In the genomic region with DNA sequence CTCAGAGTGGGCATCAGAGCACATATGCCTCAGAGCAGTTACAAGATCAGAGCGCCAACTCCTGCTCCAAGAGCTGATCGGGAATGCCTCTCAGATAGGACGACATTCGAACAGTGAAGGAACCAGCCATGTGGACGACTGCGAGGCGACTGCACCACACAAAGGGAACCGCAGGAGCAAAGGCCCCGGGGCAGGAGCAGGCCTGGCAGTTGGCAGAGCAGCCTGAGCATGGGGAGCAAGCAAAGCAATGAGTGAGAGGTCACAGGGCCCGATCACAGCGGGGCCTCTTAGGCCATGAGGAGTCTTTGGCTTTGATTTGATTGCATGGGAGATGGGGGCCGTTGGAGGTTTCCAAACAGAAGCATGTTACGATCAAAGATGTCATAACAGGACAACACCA, we compare ENCODE assay signal across 16 cellular contexts.
DNase-seq lines count a peak whose midpoint lies in the region; ATAC-seq and TF ChIP-seq lines count a peak whose summit lies in the region.
"Had no signal": no experiment of that assay in that cellular context is flagged by ENCODE, and none has a peak within 500 bp of the region (broad histone marks: within the 10 kb centered on the region; RNA-seq: fewer than 3 reads in every experiment).

No MANE protein-coding gene starts in this region.

- H3K4ac ChIP-seq in H9 (ENCODE audit: low read depth, low read length): no peak overlapping the region

- H3K23ac ChIP-seq in H9 (ENCODE audit: insufficient read length, low read depth, low read length): no peak overlapping the region

- peaks cover 70% of the 10 kb centered on the region for H3K4me1 ChIP-seq in CD4-positive, CD25-positive, alpha-beta regulatory T cell (ENCODE audit: control insufficient read depth, insufficient read depth, low read length, poor library complexity, severe bottlenecking)
- H3K4me1 ChIP-seq in H9 (ENCODE audit: insufficient read depth, low read length) (no peaks in the 10 kb centered on the region), spleen (peaks cover 40 to 100% (median 75%) of the 10 kb centered on the region in 6 donors)
- H3K4me1 ChIP-seq: uterus had no signal

- H3K36me3 Mint-ChIP-seq in CD4-positive, CD25-positive, alpha-beta regulatory T cell: peaks cover 76% of the 10 kb centered on the region
- peaks cover 0 to 3% (median 0%) of the 10 kb centered on the region in 3 experiments; a peak in 1 of 7 replicates for H3K36me3 Mint-ChIP-seq in H9 (ENCODE audit: insufficient read depth in 1 of 3, low read depth in 3 of 3)
- peaks cover 69% of the 10 kb centered on the region for H3K36me3 Mint-ChIP-seq in effector memory CD8-positive, alpha-beta T cell (ENCODE audit: insufficient read depth)
- H3K36me3 Mint-ChIP-seq in activated CD8-positive, alpha-beta memory T cell treated with anti-CD3 and anti-CD28 coated beads, Interleukin-2, amount 10 ng/mL, durations not matched to agents 7 days and 5 days: peaks cover 60% of the 10 kb centered on the region

- no peak overlapping the region for H2BK120ac ChIP-seq in H9 (ENCODE audit: low read depth, low read length, poor library complexity, severe bottlenecking)

- CTCF ChIA-PET in activated CD8-positive, alpha-beta memory T cell treated with anti-CD3 and anti-CD28 coated beads, Interleukin-2, amount 10 ng/mL, durations not matched to agents 7 days and 5 days (lab: Charles Lee): no interaction called here

- H3K9ac ChIP-seq in H9 (ENCODE audit: extremely low read depth, insufficient read length, low read length): no peak overlapping the region

- H4K8ac ChIP-seq in H9 (replicated peaks; ENCODE audit: insufficient read length, low read depth, low read length): no peak overlapping the region

- H3K79me1 ChIP-seq in H9 (ENCODE audit: insufficient read depth, low read depth, low read length, poor library complexity, severe bottlenecking): no peaks in the 10 kb centered on the region

- H4K5ac ChIP-seq in H9 (ENCODE audit: insufficient read length, low read depth, low read length): no peak overlapping the region

- no peak overlapping the region for H3T11ph ChIP-seq in H9 (ENCODE audit: low read length)

- no peaks in the 10 kb centered on the region for H3K9me3 ChIP-seq in CD4-positive, CD25-positive, alpha-beta regulatory T cell (ENCODE audit: control insufficient read depth in 2 of 2, low read length in 2 of 2)
- H3K9me3 ChIP-seq in H9 (ENCODE audit: control insufficient read depth, low read depth, low read length): no peaks in the 10 kb centered on the region
- H3K9me3 ChIP-seq in spleen: no peaks in the 10 kb centered on the region
- H3K9me3 ChIP-seq: uterus had no signal

- H3K36me3 ChIP-seq in CD4-positive, CD25-positive, alpha-beta regulatory T cell (ENCODE audit: control insufficient read depth, insufficient read depth, low read length): peaks cover 57% of the 10 kb centered on the region
- H3K36me3 ChIP-seq in spleen: peaks cover 0 to 90% (median 44%) of the 10 kb centered on the region in 6 donors
- H3K36me3 ChIP-seq: uterus had no signal

- TF ChIP-seq CTCF in H9 (conservative IDR thresholded peaks at IDR 0.05) (no peak), spleen (IDR thresholded peaks at IDR 0.05 in 8 of 11, conservative IDR thresholded peaks at IDR 0.05 in 3 of 11) (no peak), GM13977 (IDR thresholded peaks at IDR 0.05; ENCODE audit: extremely low read depth, insufficient read depth, missing control alignments) (no peak)

- no peak overlapping the region for H3K4me2 ChIP-seq in H9 (ENCODE audit: insufficient read depth, insufficient read length, low read length)

- no peak for DNase-seq in CD4-positive, CD25-positive, alpha-beta regulatory T cell
- DNase-seq in H9 (no peak), spleen (no peak), GM13977 (ENCODE audit: low spot score) (no peak), hepatic stellate cell (ENCODE audit: low spot score) (no peak)
- no peak for DNase-seq in effector memory CD8-positive, alpha-beta T cell
- no peak for DNase-seq in activated CD8-positive, alpha-beta memory T cell treated with anti-CD3 and anti-CD28 coated beads, Interleukin-2, amount 10 ng/mL, durations not matched to agents 7 days and 5 days
- DNase-seq: activated CD4-positive, CD25-positive, alpha-beta regulatory T cell treated with anti-CD3 and anti-CD28 coated beads, Interleukin-2, amount 50 U/mL, for 72 hours; brain microvascular endothelial cell; HFFc6; Karpas-422; NCI-H1417; NCI-H2171 treated with DMSO at 0.1 percent for 48 hours; uterus had no signal

- H3K4me1 Mint-ChIP-seq in CD4-positive, CD25-positive, alpha-beta regulatory T cell: peaks cover 4 to 89% (median 74%) of the 10 kb centered on the region in 4 donors
- H3K4me1 Mint-ChIP-seq in H9: peaks cover 6 to 14% of the 10 kb centered on the region in 2 experiments
- peaks cover 58 to 62% of the 10 kb centered on the region in 2 donors for H3K4me1 Mint-ChIP-seq in effector memory CD8-positive, alpha-beta T cell (ENCODE audit: low read depth in 2 of 2)
- peaks cover 33% of the 10 kb centered on the region for H3K4me1 Mint-ChIP-seq in activated CD8-positive, alpha-beta memory T cell treated with anti-CD3 and anti-CD28 coated beads, Interleukin-2, amount 10 ng/mL, durations not matched to agents 7 days and 5 days

- peak overlapping the region; percentile 49 for H3K27ac ChIP-seq in CD4-positive, CD25-positive, alpha-beta regulatory T cell (ENCODE audit: insufficient read depth, low read length, poor library complexity, severe bottlenecking)
- H3K27ac ChIP-seq in H9 (ENCODE audit: insufficient read length, low read depth, low read length) (no peak overlapping the region), spleen (peak overlapping the region in 7 of 8 donors; percentile 65 to 96 (median 91))
- H3K27ac ChIP-seq: brain microvascular endothelial cell had no signal

- no peak overlapping the region for H3K18ac ChIP-seq in H9 (ENCODE audit: insufficient read length, low read depth, low read length)

- H2AK5ac ChIP-seq in H9 (ENCODE audit: insufficient read length, low read length): no peak overlapping the region

- no peak overlapping the region for H3K56ac ChIP-seq in H9 (ENCODE audit: insufficient read length, low read depth, low read length)

- intact Hi-C loops in spleen (cut with DNase I; ENCODE audit: low total_unique reads): no loop called here

- in situ Hi-C loops in GM13977 (cut with MboI; ENCODE audit: low pct_unique_long_range_greater_than_20kb, low sequenced_read_pairs, unreplicated experiment): no loop called here

- H2BK20ac ChIP-seq in H9 (ENCODE audit: low read depth, low read length, poor library complexity, severe bottlenecking): no peak overlapping the region

- H3K4me3 ChIP-seq in CD4-positive, CD25-positive, alpha-beta regulatory T cell (ENCODE audit: low read depth, low read length): peak overlapping the region; percentile 32
- peak overlapping the region in 1 of 8 donors; percentile 49 for H3K4me3 ChIP-seq in spleen
- H3K4me3 ChIP-seq: uterus had no signal

- ATAC-seq in CD4-positive, CD25-positive, alpha-beta regulatory T cell (ENCODE audit: low read depth in 2 of 2): no peak
- ATAC-seq in effector memory CD8-positive, alpha-beta T cell (replicated peaks): no peak
- no peak for ATAC-seq in activated CD8-positive, alpha-beta memory T cell treated with anti-CD3 and anti-CD28 coated beads, Interleukin-2, amount 10 ng/mL, durations not matched to agents 7 days and 5 days

- H3K9me3 Mint-ChIP-seq in CD4-positive, CD25-positive, alpha-beta regulatory T cell: peaks cover 0 to 1% (median 0%) of the 10 kb centered on the region in 7 donors
- H3K9me3 Mint-ChIP-seq in H9: no peaks in the 10 kb centered on the region
- no peaks in the 10 kb centered on the region for H3K9me3 Mint-ChIP-seq in effector memory CD8-positive, alpha-beta T cell
- H3K9me3 Mint-ChIP-seq in activated CD8-positive, alpha-beta memory T cell treated with anti-CD3 and anti-CD28 coated beads, Interleukin-2, amount 10 ng/mL, durations not matched to agents 7 days and 5 days (ENCODE audit: low read depth): no peaks in the 10 kb centered on the region
- H3K9me3 Mint-ChIP-seq: activated T-helper 2 cell treated with anti-CD3 and anti-CD28 coated beads, Interferon-gamma antibody, Interleukin-2, Interleukin-4, amounts not matched to agents 10 μg/mL and 5 μg/mL and 100 μg/mL, durations not matched to agents 14 hours and 24 hours and 36 hours; HFFc6; T-helper 1 cell treated with Interleukin-12 subunit alpha and Interleukin-12 subunit beta and Interleukin-4 antibody, amounts not matched to agents 30 μg/mL and 1 μg/mL, for 36 hours had no signal

- no peak overlapping the region for H4K91ac ChIP-seq in H9 (ENCODE audit: insufficient read length, low read depth, low read length)

- H3K27me3 Mint-ChIP-seq in CD4-positive, CD25-positive, alpha-beta regulatory T cell: no peaks in the 10 kb centered on the region
- H3K27me3 Mint-ChIP-seq in H9 (ENCODE audit: low read depth): peaks cover 2% of the 10 kb centered on the region; the same call in 1 of the 2 replicates
- no peaks in the 10 kb centered on the region for H3K27me3 Mint-ChIP-seq in effector memory CD8-positive, alpha-beta T cell
- H3K27me3 Mint-ChIP-seq in activated CD8-positive, alpha-beta memory T cell treated with anti-CD3 and anti-CD28 coated beads, Interleukin-2, amount 10 ng/mL, durations not matched to agents 7 days and 5 days: no peaks in the 10 kb centered on the region

- no peaks in the 10 kb centered on the region for H3K27me3 ChIP-seq in CD4-positive, CD25-positive, alpha-beta regulatory T cell (ENCODE audit: control insufficient read depth, insufficient read depth, low read length)
- H3K27me3 ChIP-seq in H9 (ENCODE audit: insufficient read depth, low read length) (no peaks in the 10 kb centered on the region), spleen (replicated peaks in 1 of 7) (no peaks in the 10 kb centered on the region)
- H3K27me3 ChIP-seq: brain microvascular endothelial cell, uterus had no signal

- no CpG with 5 or more reads among the region's 13 CpGs for WGBS in H9 (ENCODE audit: extremely low coverage, insufficient read length, low lambda C conversion rate)
- 73 to 86% (median 83%) methylated on average over 13 of the region's 13 CpGs for WGBS in spleen, 5 donors

- no peak for TF ChIP-seq POLR2A in spleen (IDR thresholded peaks at IDR 0.05)

- H3K23me2 ChIP-seq in H9 (ENCODE audit: insufficient read length, low read depth, low read length, poor library complexity, severe bottlenecking): no peaks in the 10 kb centered on the region

- no peak overlapping the region for H2BK15ac ChIP-seq in H9 (ENCODE audit: low read depth, low read length)

- H3K27ac Mint-ChIP-seq in CD4-positive, CD25-positive, alpha-beta regulatory T cell: peak overlapping the region; percentile 92 to 98 (median 96)
- peak overlapping the region in 2 of 3 experiments; percentile 19 to 74; a peak in 2 of 7 replicates for H3K27ac Mint-ChIP-seq in H9
- H3K27ac Mint-ChIP-seq in effector memory CD8-positive, alpha-beta T cell: peak overlapping the region; percentile 91 to 97
- no peak overlapping the region for H3K27ac Mint-ChIP-seq in activated CD8-positive, alpha-beta memory T cell treated with anti-CD3 and anti-CD28 coated beads, Interleukin-2, amount 10 ng/mL, durations not matched to agents 7 days and 5 days
- H3K27ac Mint-ChIP-seq: activated T-helper 2 cell treated with anti-CD3 and anti-CD28 coated beads, Interferon-gamma antibody, Interleukin-2, Interleukin-4, amounts not matched to agents 10 μg/mL and 5 μg/mL and 100 μg/mL, durations not matched to agents 14 hours and 24 hours and 36 hours; HFFc6 had no signal

- no peaks in the 10 kb centered on the region for H4K20me1 ChIP-seq in H9 (ENCODE audit: control insufficient read depth, insufficient read depth, insufficient read length)

- no peak overlapping the region for H2AFZ ChIP-seq in H9 (ENCODE audit: low read length)

- H3K4me3 Mint-ChIP-seq in CD4-positive, CD25-positive, alpha-beta regulatory T cell: peak overlapping the region; percentile 85 to 100 (median 99)
- H3K4me3 Mint-ChIP-seq in H9: no peak overlapping the region
- no peak overlapping the region for H3K4me3 Mint-ChIP-seq in effector memory CD8-positive, alpha-beta T cell
- no peak overlapping the region for H3K4me3 Mint-ChIP-seq in activated CD8-positive, alpha-beta memory T cell treated with anti-CD3 and anti-CD28 coated beads, Interleukin-2, amount 10 ng/mL, durations not matched to agents 7 days and 5 days
- H3K4me3 Mint-ChIP-seq: HFFc6; T-helper 1 cell treated with Interleukin-12 subunit alpha and Interleukin-12 subunit beta and Interleukin-4 antibody, amounts not matched to agents 30 μg/mL and 1 μg/mL, for 36 hours had no signal

- H2BK5ac ChIP-seq in H9 (ENCODE audit: insufficient read length, low read length): no peak overlapping the region

- H3K79me2 ChIP-seq in H9 (ENCODE audit: insufficient read depth, low read length): no peaks in the 10 kb centered on the region

- H2BK12ac ChIP-seq in H9 (ENCODE audit: insufficient read length, low read depth, low read length): no peak overlapping the region

- H3K14ac ChIP-seq in H9 (ENCODE audit: insufficient read depth, low read length): no peak overlapping the region

Comparison
In these comparisons a context has a peak if more than half of its experiments do, and no peak if none do; other contexts are left out.
1. H3K4me3 Mint-ChIP-seq: peak in CD4-positive, CD25-positive, alpha-beta regulatory T cell (4 of 4); none in H9 (0 of 2), effector memory CD8-positive, alpha-beta T cell (0 of 2) and activated CD8-positive, alpha-beta memory T cell treated with anti-CD3 and anti-CD28 coated beads, Interleukin-2, amount 10 ng/mL, durations not matched to agents 7 days and 5 days (single experiment).